ENCODE assay signal across 8 cellular contexts in genomic region chr6:43798688-43799444, GRCh38.
DNase-seq lines count a peak whose midpoint lies in the region; ATAC-seq and TF ChIP-seq lines count a peak whose summit lies in the region.

No MANE protein-coding gene starts in this region.

- DNase-seq in SIG-M5 treated with dmso at 0.1 percent for 504 hours (lab: John Stamatoyannopoulos, UW; ENCODE audit: unreplicated experiment) (peak; percentile 52), SIG-M5 (lab: John Stamatoyannopoulos, UW) (no peak), kidney tubule cell (ENCODE audit: low spot score) (peak; percentile 96), epidermal melanocyte (ENCODE audit: insufficient read length, low spot score) (no peak), activated gamma-delta T cell treated with Interleukin-2 at 50 U/mL for 16 hours (no peak)
- no peak for DNase-seq in activated naive CD8-positive, alpha-beta T cell treated with anti-CD3 and anti-CD28 coated beads, Interleukin-2, amount 50 U/mL, for 24 hours
- no peak for DNase-seq in stimulated activated CD4-positive, alpha-beta T cell treated with anti-CD3 and anti-CD28 coated beads, Interleukin-4, amount 100 ng/mL, for 4 hours

- ATAC-seq in activated naive CD8-positive, alpha-beta T cell treated with anti-CD3 and anti-CD28 coated beads, Interleukin-2, amount 50 U/mL, for 24 hours, result peak; percentile 59

- H3K36me3 Mint-ChIP-seq in activated naive CD8-positive, alpha-beta T cell treated with anti-CD3 and anti-CD28 coated beads, Interleukin-2, amount 50 U/mL, for 24 hours (ENCODE audit: low read depth), result no peaks in the 10 kb centered on the region

- peaks cover 2% of the 10 kb centered on the region for H3K4me1 Mint-ChIP-seq in activated naive CD8-positive, alpha-beta T cell treated with anti-CD3 and anti-CD28 coated beads, Interleukin-2, amount 50 U/mL, for 24 hours

- H3K4me3 Mint-ChIP-seq in activated naive CD8-positive, alpha-beta T cell treated with anti-CD3 and anti-CD28 coated beads, Interleukin-2, amount 50 U/mL, for 24 hours, result no peak overlapping the region

- no peaks in the 10 kb centered on the region for H3K27me3 Mint-ChIP-seq in activated naive CD8-positive, alpha-beta T cell treated with anti-CD3 and anti-CD28 coated beads, Interleukin-2, amount 50 U/mL, for 24 hours

- TF ChIP-seq RAD21 in Ishikawa (IDR thresholded peaks at IDR 0.05; ENCODE audit: low read depth), result peak; percentile 21; the same call in 1 of the 2 replicates

- no peaks in the 10 kb centered on the region for H3K9me3 Mint-ChIP-seq in activated naive CD8-positive, alpha-beta T cell treated with anti-CD3 and anti-CD28 coated beads, Interleukin-2, amount 50 U/mL, for 24 hours

- no peak overlapping the region for H3K27ac Mint-ChIP-seq in activated naive CD8-positive, alpha-beta T cell treated with anti-CD3 and anti-CD28 coated beads, Interleukin-2, amount 50 U/mL, for 24 hours

- TF ChIP-seq EP300 in Ishikawa (IDR thresholded peaks at IDR 0.05; ENCODE audit: borderline replicate concordance), result peak; percentile 45; the same call in 1 of the 2 replicates

TF ChIP-seq in Ishikawa, 13 proteins besides CTCF, POLR2A, EP300 and RAD21:
- no peak for TF ChIP-seq EGR1 (IDR thresholded peaks at IDR 0.05)
- no peak for TF ChIP-seq FOXM1 (IDR thresholded peaks at IDR 0.05; ENCODE audit: borderline replicate concordance, low read depth)
- TF ChIP-seq NFIC (IDR thresholded peaks at IDR 0.05), result 0 out of 2 replicates have a peak, but pooled peaks have one; percentile 28
- TF ChIP-seq USF1 (IDR thresholded peaks at IDR 0.05), result peak; percentile 95
- TF ChIP-seq TEAD4 (IDR thresholded peaks at IDR 0.05), result no peak
- TF ChIP-seq CREB1 (IDR thresholded peaks at IDR 0.05; ENCODE audit: low read depth), result no peak
- peak; percentile 70; the same call in 1 of the 2 replicates for TF ChIP-seq MAX (IDR thresholded peaks at IDR 0.05)
- TF ChIP-seq TAF1 (IDR thresholded peaks at IDR 0.05; ENCODE audit: low read depth), result no peak
- TF ChIP-seq, protein P1, sequence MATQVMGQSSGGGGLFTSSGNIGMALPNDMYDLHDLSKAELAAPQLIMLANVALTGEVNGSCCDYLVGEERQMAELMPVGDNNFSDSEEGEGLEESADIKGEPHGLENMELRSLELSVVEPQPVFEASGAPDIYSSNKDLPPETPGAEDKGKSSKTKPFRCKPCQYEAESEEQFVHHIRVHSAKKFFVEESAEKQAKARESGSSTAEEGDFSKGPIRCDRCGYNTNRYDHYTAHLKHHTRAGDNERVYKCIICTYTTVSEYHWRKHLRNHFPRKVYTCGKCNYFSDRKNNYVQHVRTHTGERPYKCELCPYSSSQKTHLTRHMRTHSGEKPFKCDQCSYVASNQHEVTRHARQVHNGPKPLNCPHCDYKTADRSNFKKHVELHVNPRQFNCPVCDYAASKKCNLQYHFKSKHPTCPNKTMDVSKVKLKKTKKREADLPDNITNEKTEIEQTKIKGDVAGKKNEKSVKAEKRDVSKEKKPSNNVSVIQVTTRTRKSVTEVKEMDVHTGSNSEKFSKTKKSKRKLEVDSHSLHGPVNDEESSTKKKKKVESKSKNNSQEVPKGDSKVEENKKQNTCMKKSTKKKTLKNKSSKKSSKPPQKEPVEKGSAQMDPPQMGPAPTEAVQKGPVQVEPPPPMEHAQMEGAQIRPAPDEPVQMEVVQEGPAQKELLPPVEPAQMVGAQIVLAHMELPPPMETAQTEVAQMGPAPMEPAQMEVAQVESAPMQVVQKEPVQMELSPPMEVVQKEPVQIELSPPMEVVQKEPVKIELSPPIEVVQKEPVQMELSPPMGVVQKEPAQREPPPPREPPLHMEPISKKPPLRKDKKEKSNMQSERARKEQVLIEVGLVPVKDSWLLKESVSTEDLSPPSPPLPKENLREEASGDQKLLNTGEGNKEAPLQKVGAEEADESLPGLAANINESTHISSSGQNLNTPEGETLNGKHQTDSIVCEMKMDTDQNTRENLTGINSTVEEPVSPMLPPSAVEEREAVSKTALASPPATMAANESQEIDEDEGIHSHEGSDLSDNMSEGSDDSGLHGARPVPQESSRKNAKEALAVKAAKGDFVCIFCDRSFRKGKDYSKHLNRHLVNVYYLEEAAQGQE (IDR thresholded peaks at IDR 0.05; ENCODE audit: low read depth), result no peak
- 0 out of 2 replicates have a peak, but pooled peaks have one; percentile 35 for TF ChIP-seq TCF12 (IDR thresholded peaks at IDR 0.05; ENCODE audit: low read depth)
- no peak for TF ChIP-seq YY1 (IDR thresholded peaks at IDR 0.05; ENCODE audit: low read depth)
- no peak for TF ChIP-seq CEBPB (IDR thresholded peaks at IDR 0.05)
- no peak for TF ChIP-seq ZBTB7A (IDR thresholded peaks at IDR 0.05; ENCODE audit: low read depth)

Comparison
In these comparisons a context has a peak if more than half of its experiments do, and no peak if none do; other contexts are left out.
1. DNase-seq: peak in SIG-M5 treated with dmso at 0.1 percent for 504 hours (single experiment) and kidney tubule cell (single experiment); none in SIG-M5 (single experiment), activated naive CD8-positive, alpha-beta T cell treated with anti-CD3 and anti-CD28 coated beads, Interleukin-2, amount 50 U/mL, for 24 hours (single experiment), epidermal melanocyte (single experiment), activated gamma-delta T cell treated with Interleukin-2 at 50 U/mL for 16 hours (single experiment) and stimulated activated CD4-positive, alpha-beta T cell treated with anti-CD3 and anti-CD28 coated beads, Interleukin-4, amount 100 ng/mL, for 4 hours (0 of 2).